8 cellular contexts compared by ENCODE assay signal in the genomic region with DNA sequence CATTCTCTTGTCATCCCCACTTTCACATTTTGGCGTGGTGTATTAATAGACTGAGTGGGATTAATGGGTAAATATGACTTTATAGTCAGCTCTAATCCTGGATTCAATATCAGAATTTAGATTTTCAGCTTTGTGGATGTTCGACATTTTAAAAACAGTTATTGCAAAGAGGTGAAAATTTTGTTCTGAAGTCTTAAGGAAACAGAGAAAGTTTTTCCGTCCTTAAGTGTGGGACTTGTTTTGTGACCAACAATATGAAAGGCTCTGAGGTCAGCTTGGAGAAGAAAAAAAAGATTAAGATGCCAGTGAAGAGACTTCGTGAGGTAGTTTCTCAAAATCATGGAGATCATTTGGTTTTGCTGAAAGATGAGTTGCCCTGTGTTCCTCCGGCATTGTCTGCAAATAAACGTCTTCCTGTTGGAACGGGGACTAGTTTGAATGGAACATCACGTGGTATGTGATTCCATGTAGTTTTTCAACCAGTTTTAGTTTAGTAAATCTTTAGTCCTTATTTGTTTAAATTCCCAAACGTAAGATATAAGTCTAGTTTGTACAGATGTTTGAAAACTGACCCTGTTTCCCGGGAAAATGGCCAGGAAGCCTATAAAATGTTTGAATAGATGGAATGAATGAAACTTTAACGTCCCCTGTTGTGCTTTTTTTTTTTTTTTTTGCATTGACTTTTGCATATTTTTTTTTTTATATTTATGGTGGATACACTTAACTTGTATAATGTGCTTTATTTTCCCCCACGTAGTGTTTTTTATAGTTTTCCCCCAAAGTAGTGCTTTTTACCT. TPM values are rescaled to one million over a fixed set of nuclear protein-coding genes. Genes with fewer than 3 reads are reported as not detected.
DNase-seq lines count a peak whose midpoint lies in the region; ATAC-seq and TF ChIP-seq lines count a peak whose summit lies in the region.

No MANE protein-coding gene starts in this region.

- DNase-seq in DMS53 (lab: John Stamatoyannopoulos, UW) = peak; percentile 68
- peak; percentile 62 for DNase-seq in OCI-LY7 (ENCODE audit: low spot score)
- peak in 6 of 61 donors; percentile 0 to 27 (median 8) for DNase-seq in caudate nucleus (lab: John Stamatoyannopoulos, UW)
- DNase-seq in stomach = no peak

- CTCF ChIA-PET in OCI-LY7 (lab: Charles Lee; ENCODE audit: unreplicated experiment) = no interaction called here

- WGBS in stomach, 5 donors = 0 to 2% (median 1%) methylated on average over 12 of the region's 12 CpGs

- peak overlapping the region; percentile 86 for H3K4me2 ChIP-seq in OCI-LY7 (ENCODE audit: low read length)

- POLR2A ChIA-PET in OCI-LY7 (lab: Charles Lee) = interaction anchor here (0.5 to 1.9 kb wide), 8 partner anchors 8 to 236 kb away, joined by 3 to 13 read pairs (median 4); a partner anchor contains a TSS

- peaks cover 25% of the 10 kb centered on the region for H3K36me3 ChIP-seq in HUES6 (ENCODE audit: control insufficient read depth, insufficient read depth, low read length)
- peaks cover 48% of the 10 kb centered on the region for H3K36me3 ChIP-seq in OCI-LY7 (ENCODE audit: insufficient read depth, low read length)
- peaks cover 13 to 37% (median 30%) of the 10 kb centered on the region in 4 donors for H3K36me3 ChIP-seq in stomach

- no peaks in the 10 kb centered on the region for H3K27me3 ChIP-seq in HUES6 (ENCODE audit: control insufficient read depth, insufficient read depth, low read length)
- H3K27me3 ChIP-seq in layer of hippocampus (ENCODE audit: control insufficient read depth, insufficient read depth, low read length) = no peaks in the 10 kb centered on the region
- no peaks in the 10 kb centered on the region for H3K27me3 ChIP-seq in stomach

- intact Hi-C loops in OCI-LY7 (cut with micrococcal nuclease; ENCODE audit: unreplicated experiment) = loop anchor here (5.0 kb wide), 1 partner anchor 181 kb away; no protein-coding TSS in a partner anchor
- intact Hi-C loops in stomach (cut with DNase I; ENCODE audit: low total_unique reads) = no loop called here

- H2AFZ ChIP-seq in OCI-LY7 (ENCODE audit: low read length) = peak overlapping the region; percentile 90

- no peaks in the 10 kb centered on the region for H3K9me3 ChIP-seq in HUES6 (ENCODE audit: control insufficient read depth, insufficient read depth, low read depth, low read length)
- H3K9me3 ChIP-seq in OCI-LY7 (ENCODE audit: low read length) = no peaks in the 10 kb centered on the region
- no peaks in the 10 kb centered on the region for H3K9me3 ChIP-seq in stomach

- H3K9me2 ChIP-seq in OCI-LY7 (ENCODE audit: insufficient read depth, low read length) = no peaks in the 10 kb centered on the region

- H3K79me2 ChIP-seq in OCI-LY7 (ENCODE audit: insufficient read depth, low read depth, low read length) = peaks cover 69% of the 10 kb centered on the region

- TF ChIP-seq CTCF in OCI-LY7 (conservative IDR thresholded peaks at IDR 0.05; ENCODE audit: low read length) = no peak
- no peak for TF ChIP-seq CTCF in stomach (IDR thresholded peaks at IDR 0.05)

- no peak for TF ChIP-seq POLR2A in stomach (IDR thresholded peaks at IDR 0.05)

- H3K27ac ChIP-seq in HUES6 (ENCODE audit: low read depth, low read length) (no peak overlapping the region), OCI-LY7 (ENCODE audit: low read depth, low read length, poor library complexity, severe bottlenecking) (peak overlapping the region; percentile 94), caudate nucleus (ENCODE audit: low read depth, low read length) (peak overlapping the region; percentile 82), layer of hippocampus (ENCODE audit: low read depth, low read length) (peak overlapping the region; percentile 81), stomach (peak overlapping the region; percentile 70 to 95 (median 92))

- peak overlapping the region; percentile 78 for H3K4me3 ChIP-seq in HUES6 (ENCODE audit: low read depth, low read length)
- H3K4me3 ChIP-seq in OCI-LY7 (ENCODE audit: low read depth, low read length, poor library complexity, severe bottlenecking) = peak overlapping the region; percentile 95
- H3K4me3 ChIP-seq in stomach = peak overlapping the region; percentile 81 to 99 (median 91)

- H3K9ac ChIP-seq in HUES6 (ENCODE audit: low read length) = peak overlapping the region; percentile 67

- TSS peak; percentile 87 for BruUV-seq in OCI-LY7 (replicated peaks; lab: Mats Ljungman, UMichigan)

- no peaks in the 10 kb centered on the region for H3K4me1 ChIP-seq in HUES6 (ENCODE audit: control insufficient read depth, insufficient read depth, low read length)
- peaks cover 33% of the 10 kb centered on the region for H3K4me1 ChIP-seq in OCI-LY7 (ENCODE audit: insufficient read depth, low read length, poor library complexity, severe bottlenecking)
- peaks cover 15 to 44% (median 34%) of the 10 kb centered on the region in 4 donors for H3K4me1 ChIP-seq in stomach

- H4K20me1 ChIP-seq in OCI-LY7 (ENCODE audit: insufficient read depth, low read length) = no peaks in the 10 kb centered on the region

- ATAC-seq in GM21723 (IDR thresholded peaks at IDR 0.05; ENCODE audit: unreplicated experiment) (no peak), GM18498 (IDR thresholded peaks at IDR 0.05; ENCODE audit: unreplicated experiment) (no peak)

- TF ChIP-seq EP300 in stomach (IDR thresholded peaks at IDR 0.05) = no peak

RNA-seq across cellular contexts. Expression of a gene that starts 0.7 kb away (rescaled TPM):
- 20.5 and 20.8 TPM in 2 replicates for total RNA-seq in OCI-LY7 (2014; rRNA removed; shearing (Covaris generic))
- total RNA-seq in OCI-LY7 (2022) = 40.9 and 41.7 TPM in 2 replicates
- total RNA-seq in stomach = 10 to 100 TPM; 12.5 to 39.1 (median 25.0) TPM
- 1 to 10 TPM; 1.7 to 4.4 (median 3.2) TPM for polyA plus RNA-seq in stomach

RNA-seq across cellular contexts. Expression of a gene that starts 0.9 kb away (rescaled TPM):
- 33.0 and 37.2 TPM in 2 replicates for total RNA-seq in OCI-LY7 (2014; rRNA removed; shearing (Covaris generic))
- total RNA-seq in OCI-LY7 (2022) (60.3 and 60.6 TPM in 2 replicates), stomach (100 to 1,000 TPM in 2 of 5 donors, 10 to 100 TPM in 2, not detected in 1; 46.8 to 242 (median 88.0) TPM)
- polyA plus RNA-seq in stomach = 10 to 100 TPM; 61.6 to 78.7 (median 70.7) TPM

RNA-seq across cellular contexts. Expression of a gene that starts 32.5 kb away (rescaled TPM):
- total RNA-seq in OCI-LY7 (2014; rRNA removed; shearing (Covaris generic)) = not detected in 2 replicates
- not detected in 2 replicates for total RNA-seq in OCI-LY7 (2022)
- not detected for total RNA-seq in stomach
- not detected for polyA plus RNA-seq in stomach
